In the genomic region with DNA sequence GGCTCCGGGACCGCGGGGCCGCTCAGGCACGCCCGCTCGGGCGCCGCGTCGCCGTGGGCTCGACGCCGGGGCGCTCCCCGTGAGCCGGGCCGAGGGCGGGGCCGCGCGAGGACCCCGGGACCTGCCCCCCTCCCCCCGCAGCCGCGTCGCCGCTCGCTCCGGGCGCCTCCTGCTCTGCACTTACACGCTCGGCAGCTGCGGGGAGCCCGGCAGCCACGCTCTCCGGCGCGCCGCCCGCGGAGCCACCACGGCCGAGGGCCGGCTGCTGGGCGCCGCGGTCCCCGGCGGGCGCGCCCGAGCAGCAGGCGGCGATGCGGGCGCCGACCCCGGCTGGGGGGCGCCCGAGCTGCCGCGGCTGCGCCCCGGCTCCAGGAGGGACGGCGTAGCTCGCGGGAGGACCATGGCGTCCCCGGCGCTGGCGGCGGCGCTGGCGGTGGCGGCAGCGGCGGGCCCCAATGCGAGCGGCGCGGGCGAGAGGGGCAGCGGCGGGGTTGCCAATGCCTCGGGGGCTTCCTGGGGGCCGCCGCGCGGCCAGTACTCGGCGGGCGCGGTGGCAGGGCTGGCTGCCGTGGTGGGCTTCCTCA, we compare ENCODE assay signal across 8 cellular contexts. TPM values are rescaled to one million over a fixed set of nuclear protein-coding genes. Genes with fewer than 3 reads are reported as not detected.
DNase-seq lines count a peak whose midpoint lies in the region; ATAC-seq and TF ChIP-seq lines count a peak whose summit lies in the region.

A gene (plus strand): TSS at position 179 of the 584 bp plus-strand sequence. CDS start 222 bp downstream, at position 401.

- peak within 1 kb of the TSS; percentile 59 for H3K4me3 Mint-ChIP-seq in activated T-cell treated with anti-CD3 and anti-CD28 coated beads, Interleukin-2, amount 50 U/mL, for 24 hours

- no peaks in the 10 kb centered on the region for H3K9me3 Mint-ChIP-seq in activated T-cell treated with anti-CD3 and anti-CD28 coated beads, Interleukin-2, amount 50 U/mL, for 24 hours

- H3K4me1 ChIP-seq in breast epithelium (no peaks in the 10 kb centered on the region), right lobe of liver (peaks cover 0 to 3% (median 0%) of the 10 kb centered on the region in 4 donors), uterus (peaks cover 0 to 7% of the 10 kb centered on the region in 2 donors)

- no peak for DNase-seq in activated T-cell treated with anti-CD3 and anti-CD28 coated beads, Interleukin-2, amount 50 U/mL, for 24 hours
- no peak for DNase-seq in activated T-cell treated with anti-CD3 and anti-CD28 coated beads, Interleukin-2, amount 50 U/mL, for 1 hour
- DNase-seq in breast epithelium (ENCODE audit: low spot score in 2 of 2) (no peak), right lobe of liver (no peak), uterus (peak; percentile 52 to 55), NCI-H1105 (lab: John Stamatoyannopoulos, UW) (no peak), SHP77 treated with DMSO at 0.1 percent for 48 hours (lab: John Stamatoyannopoulos, UW) (no peak)

- H3K4me1 Mint-ChIP-seq in activated T-cell treated with anti-CD3 and anti-CD28 coated beads, Interleukin-2, amount 50 U/mL, for 24 hours (ENCODE audit: low read depth): peaks cover 8% of the 10 kb centered on the region

- ATAC-seq in right lobe of liver: peak; percentile 20 to 32 (median 27)
- no peak for ATAC-seq in HG02642 (IDR thresholded peaks at IDR 0.05; ENCODE audit: poor library complexity, unreplicated experiment)

- peaks cover 62% of the 10 kb centered on the region for H3K27me3 Mint-ChIP-seq in activated T-cell treated with anti-CD3 and anti-CD28 coated beads, Interleukin-2, amount 50 U/mL, for 24 hours

- TF ChIP-seq CTCF in breast epithelium (IDR thresholded peaks at IDR 0.05) (no peak), right lobe of liver (IDR thresholded peaks at IDR 0.05) (no peak), uterus (IDR thresholded peaks at IDR 0.05) (peak in 2 of 4 experiments; percentile 11 to 21)

- no peak for TF ChIP-seq POLR2A in breast epithelium (IDR thresholded peaks at IDR 0.05)
- no peak for TF ChIP-seq POLR2A in right lobe of liver (IDR thresholded peaks at IDR 0.05)
- TF ChIP-seq POLR2A in uterus (IDR thresholded peaks at IDR 0.05): no peak

- H3K27ac ChIP-seq in breast epithelium: peak within 1 kb of the TSS in 1 of 2 donors; percentile 12
- no peak within 1 kb of the TSS for H3K27ac ChIP-seq in right lobe of liver
- H3K27ac ChIP-seq in uterus: peak within 1 kb of the TSS; percentile 78 to 84

- H3K36me3 ChIP-seq in breast epithelium (no peaks in the 10 kb centered on the region), right lobe of liver (no peaks in the 10 kb centered on the region), uterus (no peaks in the 10 kb centered on the region)

- H3K4me3 ChIP-seq in breast epithelium (peak within 1 kb of the TSS; percentile 32 to 60 (median 46)), right lobe of liver (peak within 1 kb of the TSS in 1 of 3 donors; percentile 39), uterus (peak within 1 kb of the TSS; percentile 32 to 33)

- no peak within 1 kb of the TSS for H3K27ac Mint-ChIP-seq in activated T-cell treated with anti-CD3 and anti-CD28 coated beads, Interleukin-2, amount 50 U/mL, for 24 hours

- intact Hi-C loops in breast epithelium (cut with DNase I; ENCODE audit: low total_unique reads): no loop called here
- intact Hi-C loops in right lobe of liver (cut with DNase I): loop anchor here (5.0 to 10.0 kb wide), 2 partner anchors 109 to 111 kb away; no protein-coding TSS in a partner anchor
- intact Hi-C loops in uterus (cut with DNase I; ENCODE audit: low total_unique reads): no loop called here

- H3K27me3 ChIP-seq in breast epithelium (peaks cover 0 to 54% of the 10 kb centered on the region in 2 donors), right lobe of liver (no peaks in the 10 kb centered on the region), uterus (no peaks in the 10 kb centered on the region)

- H3K9me3 ChIP-seq in breast epithelium (no peaks in the 10 kb centered on the region), right lobe of liver (no peaks in the 10 kb centered on the region), uterus (no peaks in the 10 kb centered on the region)

- no CpG with 5 or more reads among the region's 97 CpGs for WGBS in right lobe of liver (ENCODE audit: insufficient coverage, low coverage, low lambda C conversion rate, missing lambda C conversion rate)

- no peaks in the 10 kb centered on the region for H3K36me3 Mint-ChIP-seq in activated T-cell treated with anti-CD3 and anti-CD28 coated beads, Interleukin-2, amount 50 U/mL, for 24 hours (ENCODE audit: low read depth)

RNA-seq across cellular contexts. Expression of the gene that starts here (rescaled TPM):
- total RNA-seq in breast epithelium: 1 to 10 TPM; 1.6 to 6.9 (median 3.5) TPM
- under 1 TPM in 5 of 6 experiments, not detected in 1; 0.17 to 0.81 (median 0.65) TPM for total RNA-seq in right lobe of liver
- 10 to 100 TPM in 3 of 4 donors, 1 to 10 TPM in 1; 4.1 to 75.0 (median 24.7) TPM for total RNA-seq in uterus

Comparison
In these comparisons a context has a peak if more than half of its experiments do, and no peak if none do; other contexts are left out.
1. Peak in ATAC-seq in right lobe of liver; RNA of the gene not detected or under 1 TPM.
2. DNase-seq: peak in uterus (2 of 2); none in activated T-cell treated with anti-CD3 and anti-CD28 coated beads, Interleukin-2, amount 50 U/mL, for 24 hours (single experiment), activated T-cell treated with anti-CD3 and anti-CD28 coated beads, Interleukin-2, amount 50 U/mL, for 1 hour (single experiment), breast epithelium (0 of 2), right lobe of liver (0 of 3), NCI-H1105 (single experiment) and SHP77 treated with DMSO at 0.1 percent for 48 hours (single experiment).
3. H3K27ac ChIP-seq: peak in uterus (2 of 2); none in right lobe of liver (0 of 3).
4. intact Hi-C loops: an anchor here in right lobe of liver (5.0 to 10.0 kb wide); none called in breast epithelium and uterus.